In the genomic region with DNA sequence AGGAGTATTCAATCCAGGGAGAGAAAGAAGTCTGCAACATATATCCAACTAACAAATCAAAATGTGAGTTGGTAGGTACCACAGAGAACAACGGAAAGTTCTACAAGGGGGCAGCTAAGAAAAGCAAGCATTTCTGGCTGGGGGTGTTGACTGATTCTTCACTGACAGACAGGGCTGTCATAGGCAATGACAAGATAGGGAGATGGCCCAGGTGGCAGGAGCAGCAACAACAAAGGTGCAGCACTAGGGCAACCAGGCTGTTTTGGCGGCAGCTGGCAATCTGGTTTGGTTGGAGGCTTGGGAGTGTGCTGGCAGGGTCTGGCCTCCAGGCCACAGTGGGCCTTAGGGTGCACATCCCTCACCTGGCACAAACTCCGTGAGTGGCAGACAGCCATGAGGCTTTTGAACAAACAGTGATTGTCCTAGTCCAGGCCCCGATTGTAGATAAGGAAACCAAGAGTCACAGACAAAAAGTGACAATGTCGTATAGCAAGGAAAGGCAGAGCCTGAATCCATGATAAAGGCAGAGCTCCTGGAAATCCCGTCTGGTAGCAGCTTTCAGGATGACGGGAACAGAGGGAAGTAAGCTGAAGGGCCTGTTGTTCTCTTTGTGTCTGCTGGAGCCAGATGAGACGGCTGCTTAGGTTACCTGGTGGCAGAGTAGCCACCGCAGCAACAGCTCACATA, we compare ENCODE assay signal across 20 cellular contexts. TPM values are rescaled to one million over a fixed set of nuclear protein-coding genes. Genes with fewer than 3 reads are reported as not detected.
DNase-seq lines count a peak whose midpoint lies in the region; ATAC-seq and TF ChIP-seq lines count a peak whose summit lies in the region.
"Had no signal": no experiment of that assay in that cellular context is flagged by ENCODE, and none has a peak within 500 bp of the region (broad histone marks: within the 10 kb centered on the region; RNA-seq: fewer than 3 reads in every experiment).

No MANE protein-coding gene starts in this region.

- H3K9me3 ChIP-seq in left ventricle myocardium inferior (replicated peaks) (no peaks in the 10 kb centered on the region), WERI-Rb-1 (ENCODE audit: severe bottlenecking) (no peaks in the 10 kb centered on the region)
- H3K9me3 ChIP-seq: left lung, vagina had no signal

- peaks cover 26% of the 10 kb centered on the region for H3K36me3 ChIP-seq in left ventricle myocardium inferior
- peaks cover 11% of the 10 kb centered on the region; the same call in 1 of the 2 replicates for H3K36me3 ChIP-seq in WERI-Rb-1

- DNase-seq in Right ventricle myocardium superior (no peak), left ventricle myocardium inferior (no peak), WERI-Rb-1 (no peak), left lobe of liver (ENCODE audit: low spot score) (no peak), DMS 273 treated with DMSO at 0.1 percent for 48 hours (lab: John Stamatoyannopoulos, UW) (no peak), DMS79 (lab: John Stamatoyannopoulos, UW) (no peak), GM19238 (ENCODE audit: insufficient read length, low spot score) (no peak), NCI-H1105 (lab: John Stamatoyannopoulos, UW) (no peak)
- DNase-seq: activated CD4-positive, alpha-beta memory T cell treated with anti-CD3 and anti-CD28 coated beads for 36 hours; activated naive CD4-positive, alpha-beta T cell; activated T-cell treated with anti-CD3 and anti-CD28 coated beads for 4 hours; CD4-positive, alpha-beta T cell; central memory CD4-positive, alpha-beta T cell; HFFc6; KG1; left lung; NCI-H2029; NCI-H226; T1000 had no signal

- intact Hi-C loops in Right ventricle myocardium superior (cut with DNase I), result no loop called here
- intact Hi-C loops in left ventricle myocardium inferior (cut with micrococcal nuclease), result no loop called here

- peak; percentile 51 for ATAC-seq in Right ventricle myocardium superior (ENCODE audit: poor library complexity)
- ATAC-seq in left lobe of liver, result peak; percentile 33
- ATAC-seq: left lung had no signal

- H3K4me3 ChIP-seq in left ventricle myocardium inferior, result no peak overlapping the region
- no peak overlapping the region for H3K4me3 ChIP-seq in WERI-Rb-1 (ENCODE audit: low read depth, low read length)
- H3K4me3 ChIP-seq: left lung, vagina had no signal

- H3K4me1 ChIP-seq in left ventricle myocardium inferior, result peaks cover 13% of the 10 kb centered on the region
- H3K4me1 ChIP-seq: vagina had no signal

- TF ChIP-seq CTCF in left ventricle myocardium inferior (IDR thresholded peaks at IDR 0.05; ENCODE audit: borderline replicate concordance) (no peak), WERI-Rb-1 (IDR thresholded peaks at IDR 0.05; ENCODE audit: low read depth, low read length) (no peak)

- H3K27ac ChIP-seq in left ventricle myocardium inferior (replicated peaks), result no peak overlapping the region
- H3K27ac ChIP-seq in WERI-Rb-1, result peak overlapping the region; percentile 67; the same call in 1 of the 2 replicates
- H3K27ac ChIP-seq: left lung, vagina had no signal

- H3K27me3 ChIP-seq in left ventricle myocardium inferior (ENCODE audit: low read depth) (no peaks in the 10 kb centered on the region), WERI-Rb-1 (ENCODE audit: insufficient read depth, low read depth, severe bottlenecking) (no peaks in the 10 kb centered on the region)
- H3K27me3 ChIP-seq: left lung, vagina had no signal

RNA-seq across cellular contexts. Expression of a gene that starts 28.4 kb away (rescaled TPM):
- 22.7 TPM for total RNA-seq in Right ventricle myocardium superior
- 24.0 TPM for total RNA-seq in left ventricle myocardium inferior
- 3.6 TPM for total RNA-seq in left lobe of liver

RNA-seq across cellular contexts. Expression of a gene that starts 28.5 kb away (rescaled TPM):
- total RNA-seq in Right ventricle myocardium superior (15.8 TPM), left ventricle myocardium inferior (16.7 TPM), left lobe of liver (16.6 TPM)
